ENCODE assay signal across 22 cellular contexts in genomic region chr13:113106666-113107065, GRCh38. TPM values are rescaled to one million over a fixed set of nuclear protein-coding genes. Genes with fewer than 3 reads are reported as not detected.
"Had no signal": no experiment of that assay in that cellular context is flagged by ENCODE, and none has a peak within 500 bp of the region (broad histone marks: within the 10 kb centered on the region; RNA-seq: fewer than 3 reads in every experiment).

No MANE protein-coding gene starts in this region.

- DNase-seq: activated CD4-positive, CD25-positive, alpha-beta regulatory T cell treated with anti-CD3 and anti-CD28 coated beads, Interleukin-2, amount 50 U/mL, for 72 hours; activated CD8-positive, alpha-beta memory T cell treated with anti-CD3 and anti-CD28 coated beads for 24 hours; activated effector memory CD4-positive, alpha-beta T cell treated with anti-CD3 and anti-CD28 coated beads, Interleukin-2, amount 50 U/mL, for 16 hours; brain microvascular endothelial cell; effector memory CD4-positive, alpha-beta T cell; foreskin keratinocyte; immature natural killer cell; lower lobe of right lung; small intestine; stimulated activated CD4-positive, alpha-beta T cell treated with anti-CD3 and anti-CD28 coated beads, Interleukin-4, amount 100 ng/mL, for 24 hours; stomach; T-helper 1 cell; T1000 had no signal

- H3K9me3 ChIP-seq: lower lobe of right lung, stomach, thoracic aorta had no signal

- FAIRE-seq: small intestine had no signal

- H3K9me3 Mint-ChIP-seq: dendritic cell treated with granulocyte-macrophage colony-stimulating factor and Interleukin-4, amounts not matched to agents 40 ng/mL and 50 ng/mL, for 4 days; nephron had no signal

- H3K36me3 ChIP-seq: brain microvascular endothelial cell, lower lobe of right lung, stomach, thoracic aorta had no signal

- H3K4me3 ChIP-seq: lower lobe of right lung, stomach, thoracic aorta had no signal

- ATAC-seq: foreskin keratinocyte, lower lobe of right lung, right cardiac atrium, SK-N-SH treated with all-trans-retinoic acid at 6 μM for 48 hours had no signal

- H3K27ac ChIP-seq: brain microvascular endothelial cell, foreskin keratinocyte, lower lobe of right lung, stomach, thoracic aorta had no signal

- H3K4me1 ChIP-seq: foreskin keratinocyte had no signal

- H3K4me3 Mint-ChIP-seq: activated naive CD8-positive, alpha-beta T cell; dendritic cell treated with granulocyte-macrophage colony-stimulating factor and Interleukin-4, amounts not matched to agents 40 ng/mL and 50 ng/mL, for 4 days; nephron had no signal

- H3K27me3 Mint-ChIP-seq: activated naive CD8-positive, alpha-beta T cell had no signal

- H3K36me3 Mint-ChIP-seq: activated naive CD8-positive, alpha-beta T cell; immature natural killer cell had no signal

- H3K27ac Mint-ChIP-seq: activated naive CD8-positive, alpha-beta T cell; dendritic cell treated with granulocyte-macrophage colony-stimulating factor and Interleukin-4, amounts not matched to agents 40 ng/mL and 50 ng/mL, for 4 days; immature natural killer cell; nephron had no signal

RNA-seq across cellular contexts. Expression of gene F7, which starts 1.1 kb away (rescaled TPM):
- total RNA-seq: foreskin keratinocyte, lower lobe of right lung, stomach, thoracic aorta had no signal
- polyA plus RNA-seq: foreskin keratinocyte, right cardiac atrium had no signal

RNA-seq across cellular contexts. Expression of gene F10, which starts 15.9 kb away (rescaled TPM):
- total RNA-seq: foreskin keratinocyte had no signal
- polyA plus RNA-seq: foreskin keratinocyte, immature natural killer cell had no signal

RNA-seq across cellular contexts. Expression of gene PROZ, which starts 51.8 kb away (rescaled TPM):
- total RNA-seq: foreskin keratinocyte, lower lobe of right lung, omental fat pad, progenitor cell of endocrine pancreas, thoracic aorta, urinary bladder had no signal
- polyA plus RNA-seq: foreskin keratinocyte, immature natural killer cell, small intestine, urinary bladder had no signal
